1 cellular context compared by ENCODE assay signal in the genomic region with DNA sequence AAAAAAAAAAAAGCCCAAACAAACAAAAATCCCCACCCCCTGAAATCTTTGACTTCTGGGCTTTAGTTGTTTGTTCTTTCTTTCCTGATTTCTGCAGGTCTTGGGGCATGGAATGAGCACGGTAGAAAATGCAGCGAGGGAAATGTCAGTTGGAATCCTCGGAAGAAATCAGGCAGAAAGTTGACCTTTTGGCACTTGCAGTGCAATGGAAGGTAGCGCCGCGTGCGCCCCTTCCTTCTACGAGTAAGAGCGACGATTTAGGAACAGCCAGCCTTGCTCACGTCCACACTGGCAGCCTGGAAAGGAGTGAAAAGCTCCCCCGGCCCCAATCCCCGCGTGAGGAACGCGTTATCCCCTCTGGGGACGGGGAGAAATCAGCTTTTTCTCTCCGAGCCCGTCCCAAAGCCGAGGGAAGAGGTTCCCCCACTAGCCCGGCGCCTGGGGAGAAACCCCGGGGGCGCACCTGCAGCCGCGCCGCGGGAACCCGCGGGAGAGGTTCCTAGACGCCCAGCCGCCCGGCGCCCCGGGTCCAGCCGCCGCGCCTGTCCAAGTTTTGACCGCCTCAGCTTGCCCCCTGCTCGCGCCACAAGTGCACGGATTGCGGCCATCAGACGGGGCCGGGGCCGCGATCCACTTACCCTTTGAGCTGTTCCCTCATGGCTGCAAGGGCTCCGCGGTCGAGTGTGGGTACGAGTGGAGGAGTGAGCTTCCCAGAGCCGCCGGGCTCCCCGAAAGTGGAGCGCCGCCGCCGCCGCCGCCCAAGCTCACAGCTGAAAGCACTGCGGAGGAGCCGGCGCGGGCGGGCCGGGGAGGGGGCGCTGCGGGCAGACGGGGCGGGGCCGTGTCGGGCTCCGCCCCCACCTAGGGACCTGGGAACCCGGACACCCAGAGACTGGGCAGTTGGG.
TF ChIP-seq lines count a peak whose summit lies in the region.

No MANE protein-coding gene starts in this region.

TF ChIP-seq in SK-N-SH treated with all-trans-retinoic acid at 6 μM for 48 hours, 23 proteins besides CTCF, POLR2A, EP300 and RAD21 (continued from another document):
- TF ChIP-seq, protein P1, sequence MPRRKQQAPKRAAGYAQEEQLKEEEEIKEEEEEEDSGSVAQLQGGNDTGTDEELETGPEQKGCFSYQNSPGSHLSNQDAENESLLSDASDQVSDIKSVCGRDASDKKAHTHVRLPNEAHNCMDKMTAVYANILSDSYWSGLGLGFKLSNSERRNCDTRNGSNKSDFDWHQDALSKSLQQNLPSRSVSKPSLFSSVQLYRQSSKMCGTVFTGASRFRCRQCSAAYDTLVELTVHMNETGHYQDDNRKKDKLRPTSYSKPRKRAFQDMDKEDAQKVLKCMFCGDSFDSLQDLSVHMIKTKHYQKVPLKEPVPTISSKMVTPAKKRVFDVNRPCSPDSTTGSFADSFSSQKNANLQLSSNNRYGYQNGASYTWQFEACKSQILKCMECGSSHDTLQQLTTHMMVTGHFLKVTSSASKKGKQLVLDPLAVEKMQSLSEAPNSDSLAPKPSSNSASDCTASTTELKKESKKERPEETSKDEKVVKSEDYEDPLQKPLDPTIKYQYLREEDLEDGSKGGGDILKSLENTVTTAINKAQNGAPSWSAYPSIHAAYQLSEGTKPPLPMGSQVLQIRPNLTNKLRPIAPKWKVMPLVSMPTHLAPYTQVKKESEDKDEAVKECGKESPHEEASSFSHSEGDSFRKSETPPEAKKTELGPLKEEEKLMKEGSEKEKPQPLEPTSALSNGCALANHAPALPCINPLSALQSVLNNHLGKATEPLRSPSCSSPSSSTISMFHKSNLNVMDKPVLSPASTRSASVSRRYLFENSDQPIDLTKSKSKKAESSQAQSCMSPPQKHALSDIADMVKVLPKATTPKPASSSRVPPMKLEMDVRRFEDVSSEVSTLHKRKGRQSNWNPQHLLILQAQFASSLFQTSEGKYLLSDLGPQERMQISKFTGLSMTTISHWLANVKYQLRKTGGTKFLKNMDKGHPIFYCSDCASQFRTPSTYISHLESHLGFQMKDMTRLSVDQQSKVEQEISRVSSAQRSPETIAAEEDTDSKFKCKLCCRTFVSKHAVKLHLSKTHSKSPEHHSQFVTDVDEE (CRISPR knock-in tag; IDR thresholded peaks at IDR 0.05), result no peak
- no peak for TF ChIP-seq TCF4 (CRISPR knock-in tag; IDR thresholded peaks at IDR 0.05; ENCODE audit: borderline replicate concordance)
- no peak for TF ChIP-seq ARNTL (CRISPR knock-in tag; IDR thresholded peaks at IDR 0.05; ENCODE audit: borderline replicate concordance, low read depth)
- no peak for TF ChIP-seq RARB (CRISPR knock-in tag; IDR thresholded peaks at IDR 0.05)
- no peak for TF ChIP-seq PPARA (CRISPR knock-in tag; IDR thresholded peaks at IDR 0.05; ENCODE audit: borderline replicate concordance)
- TF ChIP-seq ZFP30 (CRISPR knock-in tag; IDR thresholded peaks at IDR 0.05), result no peak
TF ChIP-seq in SK-N-SH treated with all-trans-retinoic acid at 6 μM for 48 hours: peak in this region for 0.
